19 cellular contexts compared by ENCODE assay signal in genomic region chr7:5479133-5479745, GRCh38. TPM values are rescaled to one million over a fixed set of nuclear protein-coding genes. Genes with fewer than 3 reads are reported as not detected.
DNase-seq lines count a peak whose midpoint lies in the region; ATAC-seq and TF ChIP-seq lines count a peak whose summit lies in the region.
"Had no signal": no experiment of that assay in that cellular context is flagged by ENCODE, and none has a peak within 500 bp of the region (broad histone marks: within the 10 kb centered on the region; RNA-seq: fewer than 3 reads in every experiment).

No MANE protein-coding gene starts in this region.

- H3K27ac ChIP-seq in RWPE1: peak overlapping the region; percentile 13
- H3K27ac ChIP-seq: KMS-11, neutrophil had no signal

- TF ChIP-seq CTCF in RWPE1 (conservative IDR thresholded peaks at IDR 0.05; ENCODE audit: low read depth) (no peak), fibroblast of villous mesenchyme (IDR thresholded peaks at IDR 0.05; ENCODE audit: insufficient read depth, low read depth, low read length) (no peak)

- CTCF ChIA-PET in RWPE1 (lab: Yijun Ruan, JAX): no interaction called here
- CTCF ChIA-PET in activated CD8-positive, alpha-beta T cell treated with anti-CD3 and anti-CD28 coated beads, Interleukin-2, amount 10 ng/mL, durations not matched to agents 7 days and 5 days (lab: Charles Lee): no interaction called here

- POLR2A ChIA-PET in RWPE1 (lab: Yijun Ruan, JAX; ENCODE audit: low non-redundant PET): no interaction called here
- POLR2A ChIA-PET in activated CD8-positive, alpha-beta T cell treated with anti-CD3 and anti-CD28 coated beads, Interleukin-2, amount 10 ng/mL, durations not matched to agents 7 days and 5 days (lab: Charles Lee): no interaction called here

- DNase-seq in EH (ENCODE audit: low read depth) (peak; percentile 80), RWPE1 (ENCODE audit: low spot score) (no peak), fibroblast of villous mesenchyme (ENCODE audit: low read depth) (peak; percentile 69), sciatic nerve (ENCODE audit: low spot score) (no peak)
- DNase-seq in activated CD8-positive, alpha-beta T cell treated with anti-CD3 and anti-CD28 coated beads, Interleukin-2, amount 10 ng/mL, durations not matched to agents 7 days and 5 days: no peak
- DNase-seq: activated B cell treated with CpG ODN at 0.5 μM for 24 hours; activated CD8-positive, alpha-beta memory T cell treated with anti-CD3 and anti-CD28 coated beads, Interleukin-2, amount 50 U/mL, for 48 hours; activated naive CD4-positive, alpha-beta T cell treated with anti-CD3 and anti-CD28 coated beads, Interleukin-2, amount 10 ng/mL, durations not matched to agents 7 days and 5 days; effector memory CD8-positive, alpha-beta T cell; mammary epithelial cell; NCI-H146; T-cell had no signal

- no peaks in the 10 kb centered on the region for H3K36me3 Mint-ChIP-seq in activated CD8-positive, alpha-beta T cell treated with anti-CD3 and anti-CD28 coated beads, Interleukin-2, amount 10 ng/mL, durations not matched to agents 7 days and 5 days (ENCODE audit: low read depth)
- H3K36me3 Mint-ChIP-seq: activated naive CD4-positive, alpha-beta T cell treated with anti-CD3 and anti-CD28 coated beads, Interleukin-2, amount 10 ng/mL, durations not matched to agents 7 days and 5 days; T-cell had no signal

- intact Hi-C loops in sciatic nerve (cut with DNase I): no loop called here

- H3K27me3 Mint-ChIP-seq in activated CD8-positive, alpha-beta T cell treated with anti-CD3 and anti-CD28 coated beads, Interleukin-2, amount 10 ng/mL, durations not matched to agents 7 days and 5 days (ENCODE audit: low read depth): no peaks in the 10 kb centered on the region
- H3K27me3 Mint-ChIP-seq: activated B cell treated with CpG ODN at 0.5 μM for 24 hours; activated naive CD4-positive, alpha-beta T cell treated with anti-CD3 and anti-CD28 coated beads, Interleukin-2, amount 10 ng/mL, durations not matched to agents 7 days and 5 days; effector memory CD8-positive, alpha-beta T cell; stimulated activated memory B cell treated with anti-CD40 and anti-IgM and Interleukin-4, amounts not matched to agents 10 μg/mL and 1 μg/mL and 100 μg/mL, for 72 hours; T-cell had no signal

- peaks cover 15% of the 10 kb centered on the region for H3K4me1 Mint-ChIP-seq in activated CD8-positive, alpha-beta T cell treated with anti-CD3 and anti-CD28 coated beads, Interleukin-2, amount 10 ng/mL, durations not matched to agents 7 days and 5 days (ENCODE audit: low read depth)

- H3K4me3 ChIP-seq in fibroblast of villous mesenchyme (ENCODE audit: low read depth, low read length): no peak overlapping the region
- H3K4me3 ChIP-seq: smooth muscle cell had no signal

- ATAC-seq in sciatic nerve (peak; percentile 18), GM19463 (IDR thresholded peaks at IDR 0.05; ENCODE audit: unreplicated experiment) (no peak), GM18867 (IDR thresholded peaks at IDR 0.05; ENCODE audit: unreplicated experiment) (no peak)
- ATAC-seq in activated CD8-positive, alpha-beta T cell treated with anti-CD3 and anti-CD28 coated beads, Interleukin-2, amount 10 ng/mL, durations not matched to agents 7 days and 5 days: no peak
- ATAC-seq: effector memory CD8-positive, alpha-beta T cell; Panc1 had no signal

- no peaks in the 10 kb centered on the region for H3K9me3 Mint-ChIP-seq in activated CD8-positive, alpha-beta T cell treated with anti-CD3 and anti-CD28 coated beads, Interleukin-2, amount 10 ng/mL, durations not matched to agents 7 days and 5 days (ENCODE audit: insufficient read depth)
- H3K9me3 Mint-ChIP-seq: activated B cell treated with CpG ODN at 0.5 μM for 24 hours; activated naive CD4-positive, alpha-beta T cell treated with anti-CD3 and anti-CD28 coated beads, Interleukin-2, amount 10 ng/mL, durations not matched to agents 7 days and 5 days; effector memory CD8-positive, alpha-beta T cell; stimulated activated memory B cell treated with anti-CD40 and anti-IgM and Interleukin-4, amounts not matched to agents 10 μg/mL and 1 μg/mL and 100 μg/mL, for 72 hours; T-cell had no signal

- no peak overlapping the region for H3K27ac Mint-ChIP-seq in activated CD8-positive, alpha-beta T cell treated with anti-CD3 and anti-CD28 coated beads, Interleukin-2, amount 10 ng/mL, durations not matched to agents 7 days and 5 days
- H3K27ac Mint-ChIP-seq: activated B cell treated with CpG ODN at 0.5 μM for 24 hours; activated naive CD4-positive, alpha-beta T cell treated with anti-CD3 and anti-CD28 coated beads, Interleukin-2, amount 10 ng/mL, durations not matched to agents 7 days and 5 days; effector memory CD8-positive, alpha-beta T cell; T-cell had no signal

- no peak overlapping the region for H3K4me3 Mint-ChIP-seq in activated CD8-positive, alpha-beta T cell treated with anti-CD3 and anti-CD28 coated beads, Interleukin-2, amount 10 ng/mL, durations not matched to agents 7 days and 5 days
- H3K4me3 Mint-ChIP-seq: activated naive CD4-positive, alpha-beta T cell treated with anti-CD3 and anti-CD28 coated beads, Interleukin-2, amount 10 ng/mL, durations not matched to agents 7 days and 5 days; effector memory CD8-positive, alpha-beta T cell had no signal

RNA-seq across cellular contexts. Expression of gene FBXL18, which starts 34.4 kb away (rescaled TPM):
- total RNA-seq in fibroblast of villous mesenchyme (10.8 and 13.2 TPM in 2 replicates), sciatic nerve (9.9 TPM)
- 10 to 100 TPM; 15.6 to 16.0 TPM for total RNA-seq in activated CD8-positive, alpha-beta T cell treated with anti-CD3 and anti-CD28 coated beads, Interleukin-2, amount 10 ng/mL, durations not matched to agents 7 days and 5 days

RNA-seq across cellular contexts. Expression of gene ACTB, which starts 51.2 kb away (rescaled TPM):
- total RNA-seq in fibroblast of villous mesenchyme (9,607 and 9,891 TPM in 2 replicates), sciatic nerve (3,456 TPM)
- total RNA-seq in activated CD8-positive, alpha-beta T cell treated with anti-CD3 and anti-CD28 coated beads, Interleukin-2, amount 10 ng/mL, durations not matched to agents 7 days and 5 days: over 10,000 TPM; 13,463 to 13,594 TPM

RNA-seq across cellular contexts. Expression of gene TNRC18, which starts 55.6 kb away (rescaled TPM):
- total RNA-seq in fibroblast of villous mesenchyme: 54.4 and 78.0 TPM in 2 replicates
- total RNA-seq in sciatic nerve: 107 TPM
- total RNA-seq in activated CD8-positive, alpha-beta T cell treated with anti-CD3 and anti-CD28 coated beads, Interleukin-2, amount 10 ng/mL, durations not matched to agents 7 days and 5 days: 10 to 100 TPM; 46.1 to 52.1 TPM

Comparison
In these comparisons a context has a peak if more than half of its experiments do, and no peak if none do; other contexts are left out.
1. DNase-seq: peak in EH (single experiment) and fibroblast of villous mesenchyme (single experiment); none in RWPE1 (single experiment), sciatic nerve (single experiment) and activated CD8-positive, alpha-beta T cell treated with anti-CD3 and anti-CD28 coated beads, Interleukin-2, amount 10 ng/mL, durations not matched to agents 7 days and 5 days (single experiment).